ENCODE assay signal across 32 cellular contexts in the genomic region with DNA sequence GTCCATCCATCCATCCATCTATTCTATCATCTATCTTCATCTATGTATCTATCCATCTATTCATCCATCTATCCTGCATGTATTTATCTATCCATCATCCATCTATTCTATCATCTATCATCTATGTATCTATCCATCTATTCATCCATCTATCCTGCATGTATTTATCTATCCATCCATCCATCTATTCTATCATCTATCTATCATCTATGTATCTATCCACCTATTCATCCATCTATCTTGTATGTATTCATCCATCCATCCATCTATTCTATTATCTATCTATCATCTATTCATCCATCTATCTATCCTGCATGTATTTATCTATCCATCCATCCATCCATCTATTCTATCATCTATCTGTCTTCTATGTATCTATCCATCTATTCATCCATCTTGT.
"Had no signal": no experiment of that assay in that cellular context is flagged by ENCODE, and none has a peak within 500 bp of the region (broad histone marks: within the 10 kb centered on the region; RNA-seq: fewer than 3 reads in every experiment).

No MANE protein-coding gene starts in this region.

- H3K9me3 ChIP-seq: adrenal gland, body of pancreas had no signal

- DNase-seq: activated B cell treated with CpG ODN at 0.5 μM for 24 hours; activated CD4-positive, alpha-beta memory T cell treated with anti-CD3 and anti-CD28 coated beads for 36 hours; activated CD4-positive, alpha-beta T cell treated with anti-CD3 and anti-CD28 coated beads for 4 hours; activated CD4-positive, alpha-beta T cell treated with anti-CD3 and anti-CD28 coated beads, Interleukin-2, amount 10 ng/mL, durations not matched to agents 24 days and 14 days; activated CD4-positive, alpha-beta T cell treated with anti-CD3 and anti-CD28 coated beads, Interleukin-2, amount 50 U/mL, for 1 hour; activated CD4-positive, alpha-beta T cell treated with anti-CD3 and anti-CD28 coated beads, Interleukin-2, amount 50 U/mL, for 4 hours; activated CD4-positive, CD25-positive, alpha-beta regulatory T cell treated with anti-CD3 and anti-CD28 coated beads, Interleukin-2, amount 50 U/mL, for 72 hours; activated CD8-positive, alpha-beta memory T cell treated with anti-CD3 and anti-CD28 coated beads, Interleukin-2, amount 50 U/mL, for 4 hours; activated CD8-positive, alpha-beta T cell treated with anti-CD3 and anti-CD28 coated beads for 36 hours; activated effector memory CD4-positive, alpha-beta T cell treated with anti-CD3 and anti-CD28 coated beads, Interleukin-2, amount 50 U/mL, for 16 hours; activated gamma-delta T cell treated with Interleukin-2 at 50 U/mL for 16 hours; activated naive CD4-positive, alpha-beta T cell; activated naive CD4-positive, alpha-beta T cell treated with anti-CD3 and anti-CD28 coated beads for 36 hours; activated naive CD4-positive, alpha-beta T cell treated with anti-CD3 and anti-CD28 coated beads, Interleukin-2, amount 50 U/mL, for 16 hours; activated naive CD8-positive, alpha-beta T cell treated with anti-CD3 and anti-CD28 coated beads for 36 hours; activated T-cell treated with anti-CD3 and anti-CD28 coated beads for 4 hours; activated T-cell treated with anti-CD3 and anti-CD28 coated beads, Interleukin-2, amount 50 U/mL, for 1 hour; activated T-cell treated with anti-CD3 and anti-CD28 coated beads, Interleukin-2, amount 50 U/mL, for 4 hours; activated T-cell treated with anti-CD3 and anti-CD28 coated beads, Interleukin-2, amount 50 U/mL, for 72 hours; adrenal gland; amniotic stem cell; body of pancreas; brain microvascular endothelial cell; central memory CD4-positive, alpha-beta T cell; T-helper 2 cell; T-helper 9 cell had no signal

- H3K4me1 ChIP-seq: adrenal gland, body of pancreas, breast epithelium had no signal

- H3K27ac ChIP-seq: adrenal gland, body of pancreas, brain microvascular endothelial cell, breast epithelium, VCaP had no signal

- H3K4me3 ChIP-seq: adrenal gland, body of pancreas, breast epithelium had no signal

- H3K36me3 ChIP-seq: adrenal gland, brain microvascular endothelial cell, breast epithelium had no signal

- FAIRE-seq: astrocyte, TTC549 had no signal

- ATAC-seq: activated CD8-positive, alpha-beta T cell treated with anti-CD3 and anti-CD28 coated beads for 36 hours; activated naive CD4-positive, alpha-beta T cell treated with anti-CD3 and anti-CD28 coated beads, Interleukin-2, amount 50 U/mL, for 72 hours; activated T-cell treated with anti-CD3 and anti-CD28 coated beads, Interleukin-2, amount 50 U/mL, for 4 hours; activated T-cell treated with anti-CD3 and anti-CD28 coated beads, Interleukin-2, amount 50 U/mL, for 72 hours; activated T-helper 17 cell treated with anti-CD3 and anti-CD28 coated beads, Interleukin-2, amount 50 U/mL, for 72 hours; body of pancreas had no signal
